In the genomic region with DNA sequence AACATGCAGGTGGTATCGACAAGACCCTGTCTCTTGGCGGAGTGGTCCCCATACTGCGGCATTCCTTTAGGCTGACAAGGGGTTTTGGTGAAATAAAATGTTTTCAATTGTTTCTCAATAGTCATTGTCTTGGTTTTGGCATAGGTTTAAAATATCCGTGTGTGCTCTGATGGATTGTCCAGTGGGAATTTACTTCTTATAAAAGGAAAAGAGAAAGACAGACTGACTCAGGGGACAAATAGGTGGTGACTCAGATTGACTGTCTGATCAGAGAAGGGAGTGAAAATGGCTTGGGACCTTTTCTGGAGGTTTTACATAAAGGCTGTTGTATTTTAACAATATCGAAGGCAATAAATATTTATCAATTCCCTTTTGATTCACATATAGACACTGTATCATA, we compare ENCODE assay signal across 17 cellular contexts.
A peak's percentile ranks its signal among the peaks of the same experiment; 100 is the strongest.
DNase-seq lines count a peak whose midpoint lies in the region; ATAC-seq and TF ChIP-seq lines count a peak whose summit lies in the region.
"Had no signal": no experiment of that assay in that cellular context is flagged by ENCODE, and none has a peak within 500 bp of the region (broad histone marks: within the 10 kb centered on the region; RNA-seq: fewer than 3 reads in every experiment).

No MANE protein-coding gene starts in this region.

- DNase-seq in GM04503 (ENCODE audit: low read depth) (peak; percentile 45), SK-N-SH (no peak), fibroblast of peridontal ligament (ENCODE audit: extremely low read depth) (peak; percentile 27), T-helper 9 cell (no peak), activated gamma-delta T cell treated with Interleukin-2 at 50 U/mL for 16 hours (no peak)
- DNase-seq: Caco-2; gastrocnemius medialis; KBM-7; naive thymus-derived CD8-positive, alpha-beta T cell; NCI-H1417 treated with DMSO at 0.1 percent for 48 hours; NCI-H69; SIG-M5 had no signal

- H3K79me2 ChIP-seq in SK-N-SH (ENCODE audit: insufficient read depth): no peaks in the 10 kb centered on the region

- H3F3A ChIP-seq in SK-N-SH (replicated peaks; ENCODE audit: insufficient read depth): peaks cover 6% of the 10 kb centered on the region

- H3K27me3 ChIP-seq in SK-N-SH (ENCODE audit: insufficient read depth) (no peaks in the 10 kb centered on the region), skeletal muscle satellite cell (ENCODE audit: control insufficient read depth, insufficient read depth, low read length) (no peaks in the 10 kb centered on the region)
- H3K27me3 ChIP-seq: gastrocnemius medialis had no signal

- no peak for ATAC-seq in GM21723 (IDR thresholded peaks at IDR 0.05; ENCODE audit: unreplicated experiment)
- ATAC-seq: activated naive CD4-positive, alpha-beta T cell treated with anti-CD3 and anti-CD28 coated beads, Interleukin-2, amount 50 U/mL, for 72 hours; gastrocnemius medialis; naive thymus-derived CD8-positive, alpha-beta T cell; sciatic nerve had no signal

- H3K9me2 ChIP-seq in SK-N-SH: no peaks in the 10 kb centered on the region

- no peaks in the 10 kb centered on the region for H3K9me3 ChIP-seq in SK-N-SH
- no peaks in the 10 kb centered on the region for H3K9me3 ChIP-seq in skeletal muscle satellite cell (replicated peaks; ENCODE audit: low read length)
- H3K9me3 ChIP-seq: Caco-2, gastrocnemius medialis had no signal

- peak overlapping the region in 1 of 2 experiments; percentile 57; a peak in 2 of 4 replicates for H3K27ac ChIP-seq in SK-N-SH (ENCODE audit: low read depth in 2 of 2, low read length in 1 of 2)
- H3K27ac ChIP-seq: gastrocnemius medialis, VCaP had no signal

- H3K4me1 ChIP-seq in SK-N-SH (ENCODE audit: control insufficient read depth in 1 of 2, insufficient read depth in 2 of 2, low read depth in 1 of 2, low read length in 1 of 2) (peaks cover 0 to 4% of the 10 kb centered on the region in 2 experiments; a peak in 2 of 4 replicates), skeletal muscle satellite cell (ENCODE audit: control insufficient read depth, insufficient read depth, low read length) (peaks cover 11% of the 10 kb centered on the region)
- H3K4me1 ChIP-seq: Caco-2, gastrocnemius medialis had no signal

- CTCF ChIA-PET in SK-N-SH (lab: Yijun Ruan, JAX): no interaction called here

- TF ChIP-seq EP300 in SK-N-SH (IDR thresholded peaks at IDR 0.05; ENCODE audit: borderline replicate concordance in 1 of 2, low read depth in 1 of 2, low read length in 1 of 2): no peak

- no peak for TF ChIP-seq CTCF in SK-N-SH (IDR thresholded peaks at IDR 0.05)

- TF ChIP-seq RAD21 in SK-N-SH (IDR thresholded peaks at IDR 0.05; ENCODE audit: low read length): no peak

- H3K36me3 ChIP-seq in SK-N-SH (replicated peaks in 1 of 2; ENCODE audit: control insufficient read depth in 1 of 2, insufficient read depth in 2 of 2, low read length in 1 of 2) (no peaks in the 10 kb centered on the region), skeletal muscle satellite cell (ENCODE audit: insufficient read depth, low read length) (no peaks in the 10 kb centered on the region)
- H3K36me3 ChIP-seq: gastrocnemius medialis had no signal

- no peaks in the 10 kb centered on the region for H4K20me1 ChIP-seq in SK-N-SH (ENCODE audit: insufficient read depth)

- WGBS in SK-N-SH (ENCODE audit: low lambda C conversion rate): 62% methylated on average over 5 of the region's 5 CpGs

- no peak overlapping the region for H3K9ac ChIP-seq in SK-N-SH
- no peak overlapping the region for H3K9ac ChIP-seq in skeletal muscle satellite cell (ENCODE audit: low read depth, low read length)

- no peak overlapping the region for H2AFZ ChIP-seq in SK-N-SH (ENCODE audit: low read depth)

- H3K4me2 ChIP-seq in SK-N-SH (no peak overlapping the region), skeletal muscle satellite cell (ENCODE audit: low read length) (peak overlapping the region; percentile 31)

- POLR2A ChIA-PET in SK-N-SH (lab: Yijun Ruan, JAX): no interaction called here

- H3K4me3 ChIP-seq in SK-N-SH (ENCODE audit: low read depth in 2 of 2, low read length in 1 of 2) (no peak overlapping the region), skeletal muscle satellite cell (ENCODE audit: low read length) (no peak overlapping the region)
- H3K4me3 ChIP-seq: gastrocnemius medialis had no signal

TF ChIP-seq in SK-N-SH, 30 proteins besides CTCF, POLR2A, EP300 and RAD21:
- TF ChIP-seq RCOR1 (IDR thresholded peaks at IDR 0.05; ENCODE audit: low read length): no peak
- TF ChIP-seq FOSL2 (IDR thresholded peaks at IDR 0.05; ENCODE audit: borderline replicate concordance, low read depth): peak; percentile 47

Comparison
In these comparisons a context has a peak if more than half of its experiments do, and no peak if none do; other contexts are left out.
1. DNase-seq: peak in GM04503 (single experiment) and fibroblast of peridontal ligament (single experiment); none in SK-N-SH (single experiment), T-helper 9 cell (single experiment) and activated gamma-delta T cell treated with Interleukin-2 at 50 U/mL for 16 hours (single experiment).